8 cellular contexts compared by ENCODE assay signal in the genomic region with DNA sequence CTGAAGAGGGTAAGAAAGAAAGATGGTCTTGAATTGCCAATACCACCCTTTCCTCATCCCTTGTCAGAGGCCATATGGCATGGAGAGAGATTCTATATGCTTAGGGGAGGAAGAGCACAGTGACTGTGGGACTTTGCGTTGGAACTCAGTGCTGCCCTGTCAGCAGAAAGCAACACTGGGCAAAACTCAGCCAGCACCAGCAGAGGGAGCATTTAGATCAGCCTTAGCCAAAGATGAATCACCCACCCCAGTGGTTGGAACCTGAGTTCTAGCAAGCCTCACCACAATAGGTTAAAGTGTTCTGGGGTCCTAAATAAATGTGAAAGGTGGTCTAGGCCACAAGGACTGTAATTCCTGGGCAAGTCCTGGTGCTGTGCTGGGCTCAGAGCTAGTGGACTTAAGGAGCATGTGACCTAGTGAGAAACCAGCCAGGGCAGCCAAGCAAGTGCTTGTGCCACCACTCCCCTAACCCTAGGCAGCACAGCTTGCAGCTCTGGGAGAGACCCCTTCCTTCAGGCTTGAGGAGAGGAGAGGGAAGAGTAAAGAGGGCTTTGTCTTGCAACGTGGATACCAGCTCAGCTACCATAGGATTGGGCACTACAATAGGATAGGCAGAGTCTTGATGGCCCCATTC. TPM values are rescaled to one million over a fixed set of nuclear protein-coding genes. Genes with fewer than 3 reads are reported as not detected.
DNase-seq lines count a peak whose midpoint lies in the region; ATAC-seq lines count a peak whose summit lies in the region.

No MANE protein-coding gene starts in this region.

- no peaks in the 10 kb centered on the region for H3K36me3 Mint-ChIP-seq in activated T-helper 17 cell treated with anti-CD3 and anti-CD28 coated beads, Interleukin-2, amount 50 U/mL, for 72 hours (ENCODE audit: low read depth)
- H3K36me3 Mint-ChIP-seq in stimulated activated memory B cell treated with anti-CD40 and anti-IgM and Interleukin-4, amounts not matched to agents 10 μg/mL and 1 μg/mL and 100 μg/mL, for 72 hours, result peaks cover 8% of the 10 kb centered on the region

- H3K27me3 Mint-ChIP-seq in activated T-helper 17 cell treated with anti-CD3 and anti-CD28 coated beads, Interleukin-2, amount 50 U/mL, for 72 hours, result peaks cover 15% of the 10 kb centered on the region
- H3K27me3 Mint-ChIP-seq in stimulated activated memory B cell treated with anti-CD40 and anti-IgM and Interleukin-4, amounts not matched to agents 10 μg/mL and 1 μg/mL and 100 μg/mL, for 72 hours, result no peaks in the 10 kb centered on the region

- peak; percentile 71 for DNase-seq in activated effector memory CD4-positive, alpha-beta T cell treated with anti-CD3 and anti-CD28 coated beads, Interleukin-2, amount 50 U/mL, for 16 hours
- no peak for DNase-seq in activated effector memory CD4-positive, alpha-beta T cell treated with Interleukin-2 at 50 U/mL for 16 hours
- DNase-seq in NCI-H1694 (lab: John Stamatoyannopoulos, UW) (peak; percentile 53), iPS DF 19.7 (ENCODE audit: low read depth, low spot score) (peak; percentile 60), NCI-H1048 (lab: John Stamatoyannopoulos, UW) (no peak)

- peaks cover 3% of the 10 kb centered on the region for H3K9me3 Mint-ChIP-seq in activated T-helper 17 cell treated with anti-CD3 and anti-CD28 coated beads, Interleukin-2, amount 50 U/mL, for 72 hours
- H3K9me3 Mint-ChIP-seq in stimulated activated memory B cell treated with anti-CD40 and anti-IgM and Interleukin-4, amounts not matched to agents 10 μg/mL and 1 μg/mL and 100 μg/mL, for 72 hours, result peaks cover 8% of the 10 kb centered on the region

- ATAC-seq in HG02610 (IDR thresholded peaks at IDR 0.05; ENCODE audit: unreplicated experiment), result peak; percentile 69
- peak; percentile 79 for ATAC-seq in activated T-helper 17 cell treated with anti-CD3 and anti-CD28 coated beads, Interleukin-2, amount 50 U/mL, for 72 hours (replicated peaks)
- peak; percentile 75 for ATAC-seq in stimulated activated memory B cell treated with anti-CD40 and anti-IgM and Interleukin-4, amounts not matched to agents 10 μg/mL and 1 μg/mL and 100 μg/mL, for 72 hours

- H3K4me1 Mint-ChIP-seq in activated T-helper 17 cell treated with anti-CD3 and anti-CD28 coated beads, Interleukin-2, amount 50 U/mL, for 72 hours, result peaks cover 10% of the 10 kb centered on the region
- peaks cover 27% of the 10 kb centered on the region for H3K4me1 Mint-ChIP-seq in stimulated activated memory B cell treated with anti-CD40 and anti-IgM and Interleukin-4, amounts not matched to agents 10 μg/mL and 1 μg/mL and 100 μg/mL, for 72 hours

- H3K4me3 Mint-ChIP-seq in activated T-helper 17 cell treated with anti-CD3 and anti-CD28 coated beads, Interleukin-2, amount 50 U/mL, for 72 hours, result no peak overlapping the region
- no peak overlapping the region for H3K4me3 Mint-ChIP-seq in stimulated activated memory B cell treated with anti-CD40 and anti-IgM and Interleukin-4, amounts not matched to agents 10 μg/mL and 1 μg/mL and 100 μg/mL, for 72 hours

- no peak overlapping the region for H3K27ac Mint-ChIP-seq in activated T-helper 17 cell treated with anti-CD3 and anti-CD28 coated beads, Interleukin-2, amount 50 U/mL, for 72 hours
- peak overlapping the region; percentile 18 for H3K27ac Mint-ChIP-seq in stimulated activated memory B cell treated with anti-CD40 and anti-IgM and Interleukin-4, amounts not matched to agents 10 μg/mL and 1 μg/mL and 100 μg/mL, for 72 hours

RNA-seq across cellular contexts. Expression of a gene that starts 11.4 kb away (rescaled TPM):
- 10 to 100 TPM; 21.3 to 68.8 TPM for total RNA-seq in activated T-helper 17 cell treated with anti-CD3 and anti-CD28 coated beads, Interleukin-2, amount 50 U/mL, for 72 hours

Comparison
In these comparisons a context has a peak if more than half of its experiments do, and no peak if none do; other contexts are left out.
1. DNase-seq: peak in activated effector memory CD4-positive, alpha-beta T cell treated with anti-CD3 and anti-CD28 coated beads, Interleukin-2, amount 50 U/mL, for 16 hours (single experiment), NCI-H1694 (single experiment) and iPS DF 19.7 (single experiment); none in activated effector memory CD4-positive, alpha-beta T cell treated with Interleukin-2 at 50 U/mL for 16 hours (single experiment) and NCI-H1048 (single experiment).
2. Peak in every context shown above with its lines, with median percentiles within 50 percentile points of each other: ATAC-seq.